Comparison of ENCODE assay signal across 8 cellular contexts in genomic region chr14:58639842-58640484, GRCh38. TPM values are rescaled to one million over a fixed set of nuclear protein-coding genes. Genes with fewer than 3 reads are reported as not detected.
A peak's percentile ranks its signal among the peaks of the same experiment; 100 is the strongest.
DNase-seq lines count a peak whose midpoint lies in the region; TF ChIP-seq lines count a peak whose summit lies in the region.

No MANE protein-coding gene starts in this region.

- H3K4me1 Mint-ChIP-seq in progenitor cell of endocrine pancreas (ENCODE audit: low read depth): peaks cover 33% of the 10 kb centered on the region

- 20 to 27% (median 21%) methylated on average over 5 of the region's 5 CpGs for WGBS in adrenal gland, 4 donors

- no peak for TF ChIP-seq POLR2A in adrenal gland (IDR thresholded peaks at IDR 0.05)

- peak overlapping the region; percentile 85 for H3K4me3 Mint-ChIP-seq in progenitor cell of endocrine pancreas (ENCODE audit: low read depth)

- H3K4me3 ChIP-seq in AG09309 (ENCODE audit: control insufficient read depth, low read depth, low read length) (peak overlapping the region; percentile 87), GM12864 (ENCODE audit: low read depth, low read length) (no peak overlapping the region), adrenal gland (peak overlapping the region in 1 of 4 donors; percentile 87), left ventricle myocardium inferior (peak overlapping the region; percentile 78)

- intact Hi-C loops in adrenal gland (cut with DNase I) (loop anchor here in 1 of 2 donors (10.0 kb wide), 2 partner anchors 375 to 415 kb away; no protein-coding TSS in a partner anchor), left ventricle myocardium inferior (cut with micrococcal nuclease) (loop anchor here (10.0 kb wide), 1 partner anchor 385 kb away; no protein-coding TSS in a partner anchor)

- DNase-seq in AG09309 (ENCODE audit: low read depth) (peak; percentile 91), GM12864 (ENCODE audit: low read depth) (no peak), NCI-H2081 (lab: John Stamatoyannopoulos, UW) (peak; percentile 75 to 85), adrenal gland (peak; percentile 47 to 71 (median 60)), left ventricle myocardium inferior (no peak), progenitor cell of endocrine pancreas (ENCODE audit: low spot score, unreplicated experiment) (no peak)
- DNase-seq in activated CD8-positive, alpha-beta memory T cell treated with anti-CD3 and anti-CD28 coated beads, Interleukin-2, amount 50 U/mL, for 48 hours: no peak
- DNase-seq in stimulated activated CD4-positive, alpha-beta T cell treated with anti-CD3 and anti-CD28 coated beads, Interleukin-2, amount 100 ng/mL, for 24 hours: no peak

- TF ChIP-seq CTCF in AG09309 (IDR thresholded peaks at IDR 0.05; ENCODE audit: control insufficient read depth, insufficient read depth, low read depth, low read length, missing control alignments): peak; percentile 75
- TF ChIP-seq CTCF in GM12864 (IDR thresholded peaks at IDR 0.05; ENCODE audit: low read depth, low read length, missing control alignments): peak; percentile 46
- peak; percentile 24 to 68 (median 61) for TF ChIP-seq CTCF in adrenal gland (IDR thresholded peaks at IDR 0.05)
- peak; percentile 73 for TF ChIP-seq CTCF in left ventricle myocardium inferior (IDR thresholded peaks at IDR 0.05; ENCODE audit: borderline replicate concordance)
- peak; percentile 66 for TF ChIP-seq CTCF in progenitor cell of endocrine pancreas (IDR thresholded peaks at IDR 0.05; ENCODE audit: unreplicated experiment)

- H3K27me3 Mint-ChIP-seq in progenitor cell of endocrine pancreas: peaks cover 13% of the 10 kb centered on the region

- H3K27ac Mint-ChIP-seq in progenitor cell of endocrine pancreas: peak overlapping the region; percentile 76

- H3K36me3 ChIP-seq in adrenal gland (replicated peaks in 1 of 2): peaks cover 0 to under 1% of the 10 kb centered on the region in 2 donors
- H3K36me3 ChIP-seq in left ventricle myocardium inferior: peaks cover 2% of the 10 kb centered on the region

- peaks cover 9 to 18% of the 10 kb centered on the region in 2 donors for H3K4me1 ChIP-seq in adrenal gland (replicated peaks in 1 of 2)
- peaks cover 49% of the 10 kb centered on the region for H3K4me1 ChIP-seq in left ventricle myocardium inferior

- H3K9me3 ChIP-seq in adrenal gland (replicated peaks in 1 of 3): no peaks in the 10 kb centered on the region
- H3K9me3 ChIP-seq in left ventricle myocardium inferior (replicated peaks): no peaks in the 10 kb centered on the region

- H3K27me3 ChIP-seq in adrenal gland: no peaks in the 10 kb centered on the region
- H3K27me3 ChIP-seq in left ventricle myocardium inferior (ENCODE audit: low read depth): peaks cover 15% of the 10 kb centered on the region

- no peaks in the 10 kb centered on the region for H3K9me3 Mint-ChIP-seq in progenitor cell of endocrine pancreas (ENCODE audit: low read depth)

- peaks cover 4% of the 10 kb centered on the region for H3K36me3 Mint-ChIP-seq in progenitor cell of endocrine pancreas (ENCODE audit: insufficient read depth)

- no peak overlapping the region for H3K27ac ChIP-seq in adrenal gland
- H3K27ac ChIP-seq in left ventricle myocardium inferior (replicated peaks): no peak overlapping the region

RNA-seq across cellular contexts. Expression of gene DACT1, which starts 2.2 kb away (rescaled TPM):
- total RNA-seq in adrenal gland (10 to 100 TPM in 7 of 8 donors, 1 to 10 TPM in 1; 5.6 to 32.1 (median 14.3) TPM), left ventricle myocardium inferior (3.4 TPM), progenitor cell of endocrine pancreas (5.5 and 8.2 TPM in 2 replicates)
- 1 to 10 TPM; 2.9 to 5.3 (median 3.7) TPM for polyA plus RNA-seq in adrenal gland

Comparison
In these comparisons a context has a peak if more than half of its experiments do, and no peak if none do; other contexts are left out.
1. DNase-seq: peak in AG09309 (single experiment), NCI-H2081 (2 of 2) and adrenal gland (7 of 7); none in GM12864 (single experiment), left ventricle myocardium inferior (single experiment), progenitor cell of endocrine pancreas (single experiment), activated CD8-positive, alpha-beta memory T cell treated with anti-CD3 and anti-CD28 coated beads, Interleukin-2, amount 50 U/mL, for 48 hours (single experiment) and stimulated activated CD4-positive, alpha-beta T cell treated with anti-CD3 and anti-CD28 coated beads, Interleukin-2, amount 100 ng/mL, for 24 hours (0 of 2).
2. Peak in every context shown above with its lines, with median percentiles within 50 percentile points of each other: CTCF ChIP-seq.